Comparison of ENCODE assay signal across 20 cellular contexts in the genomic region with DNA sequence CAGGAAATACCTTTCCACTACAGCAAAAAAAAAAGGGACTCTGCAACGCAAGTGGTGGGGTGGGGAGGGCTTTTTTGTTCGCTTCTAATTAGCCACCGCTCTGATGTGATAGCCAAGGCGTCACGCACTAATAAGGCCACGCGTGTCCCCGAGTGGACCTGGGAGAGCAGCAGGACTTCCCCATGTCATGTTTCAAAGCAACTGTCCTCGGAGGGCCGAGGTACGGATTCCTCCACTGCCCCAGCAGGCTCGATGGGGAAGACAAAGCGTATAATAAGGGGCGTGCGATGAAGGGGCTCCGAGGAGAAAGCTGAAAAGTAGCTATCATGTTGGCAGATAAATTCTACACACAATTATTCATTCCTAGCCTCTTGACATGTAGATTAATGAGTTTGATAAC.
"Had no signal": no experiment of that assay in that cellular context is flagged by ENCODE, and none has a peak within 500 bp of the region (broad histone marks: within the 10 kb centered on the region; RNA-seq: fewer than 3 reads in every experiment).

No MANE protein-coding gene starts in this region.

- H3K36me3 ChIP-seq: left ventricle myocardium inferior, neutrophil, ovary, suprapubic skin, thoracic aorta, tibial artery, upper lobe of left lung had no signal

- H3K4me1 ChIP-seq: left ventricle myocardium inferior, suprapubic skin, tibial artery, upper lobe of left lung had no signal

- ATAC-seq: left colon; naive thymus-derived CD8-positive, alpha-beta T cell; right cardiac atrium; sciatic nerve; stimulated activated effector memory CD8-positive, alpha-beta T cell treated with anti-CD3 and anti-CD28 coated beads, Interleukin-12 subunit alpha, Interleukin-12 subunit beta, amount 100 ng/mL, for 72 hours had no signal

- H3K27me3 ChIP-seq: neutrophil, ovary, upper lobe of left lung had no signal

- H3K4me3 ChIP-seq: left ventricle myocardium inferior, ovary, skin epidermis, suprapubic skin, thoracic aorta, tibial artery, upper lobe of left lung had no signal

- H3K27ac ChIP-seq: left ventricle myocardium inferior, neutrophil, ovary, skin epidermis, suprapubic skin, thoracic aorta, tibial artery, upper lobe of left lung had no signal

- DNase-seq: hippocampal formation; left colon; left ventricle myocardium inferior; naive thymus-derived CD8-positive, alpha-beta T cell; occipital lobe; ovary; right cardiac atrium; stimulated activated CD4-positive, alpha-beta T cell treated with anti-CD3 and anti-CD28 coated beads, Interleukin-12 subunit alpha, Interleukin-12 subunit beta, amount 100 ng/mL, for 4 hours; stimulated activated CD4-positive, alpha-beta T cell treated with anti-CD3 and anti-CD28 coated beads, Interleukin-15, amount 100 ng/mL, for 24 hours; stimulated activated CD4-positive, alpha-beta T cell treated with anti-CD3 and anti-CD28 coated beads, Interleukin-2, amount 100 ng/mL, for 24 hours; stimulated activated CD4-positive, alpha-beta T cell treated with anti-CD3 and anti-CD28 coated beads, Interleukin-4, amount 100 ng/mL, for 24 hours; stimulated activated naive CD4-positive, alpha-beta T cell; tibial artery had no signal

- H3K9me3 ChIP-seq: left ventricle myocardium inferior, neutrophil, ovary, suprapubic skin, thoracic aorta, tibial artery, upper lobe of left lung had no signal
